ENCODE assay signal across 2 cellular contexts in genomic region chr19:49872245-49873148, GRCh38.
TF ChIP-seq lines count a peak whose summit lies in the region.

No MANE protein-coding gene starts in this region.

TF ChIP-seq in SK-N-SH treated with all-trans-retinoic acid at 6 μM for 48 hours, 23 proteins besides CTCF, POLR2A, EP300 and RAD21:
- TF ChIP-seq ZFP3 (CRISPR knock-in tag; IDR thresholded peaks at IDR 0.05), result peak; percentile 97
- no peak for TF ChIP-seq ARNTL (CRISPR knock-in tag; IDR thresholded peaks at IDR 0.05; ENCODE audit: borderline replicate concordance, low read depth)
TF ChIP-seq in SK-N-SH treated with all-trans-retinoic acid at 6 μM for 48 hours: peak in this region for 1.

TF ChIP-seq in SK-N-SH, 30 proteins besides CTCF, POLR2A, EP300 and RAD21:
- TF ChIP-seq NFIC (IDR thresholded peaks at IDR 0.05; ENCODE audit: borderline replicate concordance), result no peak
- no peak for TF ChIP-seq RCOR1 (IDR thresholded peaks at IDR 0.05; ENCODE audit: low read length)
- TF ChIP-seq SMC3 (IDR thresholded peaks at IDR 0.05; ENCODE audit: low read depth, low read length), result no peak
- TF ChIP-seq POLR2AphosphoS5 (IDR thresholded peaks at IDR 0.05; ENCODE audit: low read depth, low read length), result no peak
- no peak for TF ChIP-seq FOSL2 (IDR thresholded peaks at IDR 0.05; ENCODE audit: borderline replicate concordance, low read depth)
- no peak for TF ChIP-seq YY1 (IDR thresholded peaks at IDR 0.05; ENCODE audit: low read depth)
- no peak for TF ChIP-seq MXI1 (IDR thresholded peaks at IDR 0.05; ENCODE audit: low read depth, low read length)
- no peak for TF ChIP-seq SIN3A (IDR thresholded peaks at IDR 0.05; ENCODE audit: borderline replicate concordance, low read depth, low read length)
- TF ChIP-seq GATA2 (CRISPR knock-in tag; IDR thresholded peaks at IDR 0.05), result no peak
- TF ChIP-seq RFX5 (IDR thresholded peaks at IDR 0.05; ENCODE audit: low read length), result no peak
- no peak for TF ChIP-seq MAX (IDR thresholded peaks at IDR 0.05; ENCODE audit: low read depth)
- TF ChIP-seq RXRA (IDR thresholded peaks at IDR 0.05; ENCODE audit: borderline replicate concordance, low read depth), result no peak
- no peak for TF ChIP-seq FOXJ3 (CRISPR knock-in tag; IDR thresholded peaks at IDR 0.05)
- TF ChIP-seq USF1 (IDR thresholded peaks at IDR 0.05; ENCODE audit: borderline replicate concordance, low read depth), result no peak
- TF ChIP-seq, protein P1, sequence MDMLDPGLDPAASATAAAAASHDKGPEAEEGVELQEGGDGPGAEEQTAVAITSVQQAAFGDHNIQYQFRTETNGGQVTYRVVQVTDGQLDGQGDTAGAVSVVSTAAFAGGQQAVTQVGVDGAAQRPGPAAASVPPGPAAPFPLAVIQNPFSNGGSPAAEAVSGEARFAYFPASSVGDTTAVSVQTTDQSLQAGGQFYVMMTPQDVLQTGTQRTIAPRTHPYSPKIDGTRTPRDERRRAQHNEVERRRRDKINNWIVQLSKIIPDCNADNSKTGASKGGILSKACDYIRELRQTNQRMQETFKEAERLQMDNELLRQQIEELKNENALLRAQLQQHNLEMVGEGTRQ (IDR thresholded peaks at IDR 0.05; ENCODE audit: borderline replicate concordance, low read depth, low read length), result no peak
- TF ChIP-seq, protein P2, sequence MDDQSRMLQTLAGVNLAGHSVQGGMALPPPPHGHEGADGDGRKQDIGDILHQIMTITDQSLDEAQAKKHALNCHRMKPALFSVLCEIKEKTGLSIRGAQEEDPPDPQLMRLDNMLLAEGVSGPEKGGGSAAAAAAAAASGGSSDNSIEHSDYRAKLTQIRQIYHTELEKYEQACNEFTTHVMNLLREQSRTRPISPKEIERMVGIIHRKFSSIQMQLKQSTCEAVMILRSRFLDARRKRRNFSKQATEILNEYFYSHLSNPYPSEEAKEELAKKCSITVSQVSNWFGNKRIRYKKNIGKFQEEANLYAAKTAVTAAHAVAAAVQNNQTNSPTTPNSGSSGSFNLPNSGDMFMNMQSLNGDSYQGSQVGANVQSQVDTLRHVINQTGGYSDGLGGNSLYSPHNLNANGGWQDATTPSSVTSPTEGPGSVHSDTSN (IDR thresholded peaks at IDR 0.05), result no peak
- no peak for TF ChIP-seq FOXM1 (IDR thresholded peaks at IDR 0.05; ENCODE audit: low read depth)
- no peak for TF ChIP-seq REST (IDR thresholded peaks at IDR 0.05; ENCODE audit: low read depth, low read length)
- TF ChIP-seq, protein P3, sequence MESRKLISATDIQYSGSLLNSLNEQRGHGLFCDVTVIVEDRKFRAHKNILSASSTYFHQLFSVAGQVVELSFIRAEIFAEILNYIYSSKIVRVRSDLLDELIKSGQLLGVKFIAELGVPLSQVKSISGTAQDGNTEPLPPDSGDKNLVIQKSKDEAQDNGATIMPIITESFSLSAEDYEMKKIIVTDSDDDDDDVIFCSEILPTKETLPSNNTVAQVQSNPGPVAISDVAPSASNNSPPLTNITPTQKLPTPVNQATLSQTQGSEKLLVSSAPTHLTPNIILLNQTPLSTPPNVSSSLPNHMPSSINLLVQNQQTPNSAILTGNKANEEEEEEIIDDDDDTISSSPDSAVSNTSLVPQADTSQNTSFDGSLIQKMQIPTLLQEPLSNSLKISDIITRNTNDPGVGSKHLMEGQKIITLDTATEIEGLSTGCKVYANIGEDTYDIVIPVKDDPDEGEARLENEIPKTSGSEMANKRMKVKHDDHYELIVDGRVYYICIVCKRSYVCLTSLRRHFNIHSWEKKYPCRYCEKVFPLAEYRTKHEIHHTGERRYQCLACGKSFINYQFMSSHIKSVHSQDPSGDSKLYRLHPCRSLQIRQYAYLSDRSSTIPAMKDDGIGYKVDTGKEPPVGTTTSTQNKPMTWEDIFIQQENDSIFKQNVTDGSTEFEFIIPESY (IDR thresholded peaks at IDR 0.05; ENCODE audit: borderline replicate concordance, low read depth), result no peak
- no peak for TF ChIP-seq ELF1 (IDR thresholded peaks at IDR 0.05)
